1 cellular context compared by ENCODE assay signal in genomic region chr5:160923927-160924705, GRCh38.
A peak's percentile ranks its signal among the peaks of the same experiment; 100 is the strongest.
TF ChIP-seq lines count a peak whose summit lies in the region.

No MANE protein-coding gene starts in this region.

TF ChIP-seq in HepG2, 621 proteins besides CTCF, POLR2A, EP300 and RAD21 (continued from another document):
- TF ChIP-seq ZGPAT (CRISPR knock-in tag; IDR thresholded peaks at IDR 0.05) (no peak), FOXA3 (CRISPR knock-in tag; IDR thresholded peaks at IDR 0.05) (peak; percentile 71), SIX1 (CRISPR knock-in tag; IDR thresholded peaks at IDR 0.05; ENCODE audit: borderline replicate concordance) (no peak), ZNF710 (CRISPR knock-in tag; IDR thresholded peaks at IDR 0.05; ENCODE audit: borderline replicate concordance) (no peak), ZFP36L2 (CRISPR knock-in tag; IDR thresholded peaks at IDR 0.05) (no peak), THAP7 (CRISPR knock-in tag; IDR thresholded peaks at IDR 0.05) (no peak), REST (IDR thresholded peaks at IDR 0.05; ENCODE audit: borderline replicate concordance in 1 of 2, low read depth in 1 of 2, low read length in 2 of 2) (no peak), PPARG (CRISPR knock-in tag; conservative IDR thresholded peaks at IDR 0.05) (no peak), ZNF24 (IDR thresholded peaks at IDR 0.05) (no peak), ZBTB7A (CRISPR knock-in tag; IDR thresholded peaks at IDR 0.05) (no peak), CEBPG (CRISPR knock-in tag; IDR thresholded peaks at IDR 0.05) (0 out of 2 replicates have a peak, but pooled peaks have one; percentile 11), NONO (IDR thresholded peaks at IDR 0.05) (no peak), NONO (CRISPR knock-in tag; conservative IDR thresholded peaks at IDR 0.05) (no peak), EZH2 (conservative IDR thresholded peaks at IDR 0.05; ENCODE audit: low read depth, low read length) (no peak), POLR2G (IDR thresholded peaks at IDR 0.05; ENCODE audit: low read depth, low read length) (no peak), SRY (CRISPR knock-in tag; IDR thresholded peaks at IDR 0.05) (no peak), ISX (CRISPR knock-in tag; conservative IDR thresholded peaks at IDR 0.05) (no peak), ADNP (CRISPR knock-in tag; IDR thresholded peaks at IDR 0.05) (no peak), ZNF235 (CRISPR knock-in tag; IDR thresholded peaks at IDR 0.05; ENCODE audit: borderline replicate concordance) (no peak), TCF7 (IDR thresholded peaks at IDR 0.05; ENCODE audit: low read depth) (0 out of 2 replicates have a peak, but pooled peaks have one; percentile 27)
TF ChIP-seq in HepG2: peak in this region for 7.
